Comparison of ENCODE assay signal across 8 cellular contexts in the genomic region with DNA sequence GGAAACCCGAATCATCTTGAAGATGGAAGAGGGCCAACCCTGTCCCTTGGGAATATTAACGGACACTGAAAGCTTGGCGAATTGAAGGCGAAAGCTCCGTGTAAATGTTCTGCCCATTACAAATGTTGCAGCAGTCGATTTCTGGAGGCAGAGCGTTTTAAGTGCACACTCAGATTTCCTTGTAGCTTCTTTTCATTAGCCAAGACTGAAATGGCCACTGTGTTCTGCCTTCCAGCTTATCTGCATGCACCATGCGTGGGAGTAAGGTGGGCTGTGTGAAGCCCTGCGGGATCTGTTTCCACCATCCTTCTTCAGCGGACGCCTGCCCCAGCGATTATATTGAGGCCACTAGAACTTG. TPM values are rescaled to one million over a fixed set of nuclear protein-coding genes. Genes with fewer than 3 reads are reported as not detected.
DNase-seq lines count a peak whose midpoint lies in the region; TF ChIP-seq lines count a peak whose summit lies in the region.

No MANE protein-coding gene starts in this region.

- H3K4me1 Mint-ChIP-seq in activated T-cell treated with anti-CD3 and anti-CD28 coated beads, Interleukin-2, amount 50 U/mL, for 24 hours (ENCODE audit: low read depth) = peaks cover 26% of the 10 kb centered on the region

- no peaks in the 10 kb centered on the region for H4K20me1 ChIP-seq in fibroblast of lung (ENCODE audit: control insufficient read depth, extremely low read depth, insufficient read depth, low read length)

- peak overlapping the region; percentile 64 for H3K4me2 ChIP-seq in fibroblast of lung (ENCODE audit: extremely low read depth, insufficient read depth, low read length)

- no peak overlapping the region for H2AFZ ChIP-seq in fibroblast of lung (ENCODE audit: low read length)

- TF ChIP-seq CTCF in fibroblast of lung (conservative IDR thresholded peaks at IDR 0.05 in 1 of 2, IDR thresholded peaks at IDR 0.05 in 1 of 2; ENCODE audit: low read depth in 1 of 2, low read length in 2 of 2) (no peak), stomach (IDR thresholded peaks at IDR 0.05) (no peak), GM20000 (IDR thresholded peaks at IDR 0.05; ENCODE audit: extremely low read depth, missing control alignments) (no peak)

- H3K4me3 ChIP-seq in fibroblast of lung (replicated peaks in 1 of 4; ENCODE audit: control extremely low read depth in 1 of 4, insufficient read depth in 1 of 4, low read depth in 3 of 4, low read length in 4 of 4) (peak overlapping the region in 1 of 4 experiments; percentile 89), stomach (peak overlapping the region in 1 of 4 donors; percentile 63)

- no peaks in the 10 kb centered on the region for H3K27me3 ChIP-seq in fibroblast of lung (ENCODE audit: control insufficient read depth, insufficient read depth, low read length)
- H3K27me3 ChIP-seq in stomach = no peaks in the 10 kb centered on the region

- no peaks in the 10 kb centered on the region for H3K36me3 ChIP-seq in fibroblast of lung (ENCODE audit: control insufficient read depth, insufficient read depth, low read length)
- peaks cover 0 to 4% (median 0%) of the 10 kb centered on the region in 4 donors for H3K36me3 ChIP-seq in stomach

- H3K9me3 ChIP-seq in fibroblast of lung (ENCODE audit: control insufficient read depth, insufficient read depth, low read depth, low read length) (no peaks in the 10 kb centered on the region), stomach (no peaks in the 10 kb centered on the region)

- peaks cover 17% of the 10 kb centered on the region for H3K36me3 Mint-ChIP-seq in activated T-cell treated with anti-CD3 and anti-CD28 coated beads, Interleukin-2, amount 50 U/mL, for 24 hours (ENCODE audit: low read depth)

- H3K9ac ChIP-seq in fibroblast of lung (ENCODE audit: insufficient read depth, low read length) = no peak overlapping the region

- H3K4me1 ChIP-seq in fibroblast of lung (ENCODE audit: control insufficient read depth, extremely low read depth, insufficient read depth, low read length) (peaks cover 3% of the 10 kb centered on the region), stomach (peaks cover 15 to 37% (median 24%) of the 10 kb centered on the region in 4 donors)

- no peak for DNase-seq in activated T-cell treated with anti-CD3 and anti-CD28 coated beads, Interleukin-2, amount 50 U/mL, for 24 hours
- DNase-seq in activated T-cell treated with anti-CD3 and anti-CD28 coated beads for 4 hours = no peak
- DNase-seq in RPMI7951 (ENCODE audit: low read depth) = peak; percentile 10
- peak; percentile 14 to 32 for DNase-seq in fibroblast of lung (ENCODE audit: low read depth in 2 of 2)
- no peak for DNase-seq in stomach
- DNase-seq in midbrain (lab: John Stamatoyannopoulos, UW) = no peak
- DNase-seq in A172 (ENCODE audit: low spot score) = no peak
- DNase-seq in GM20000 (ENCODE audit: low spot score) = no peak

- intact Hi-C loops in stomach (cut with DNase I; ENCODE audit: low total_unique reads) = no loop called here

- TF ChIP-seq EP300 in stomach (IDR thresholded peaks at IDR 0.05) = no peak

- peak overlapping the region; percentile 99 for H3K27ac Mint-ChIP-seq in activated T-cell treated with anti-CD3 and anti-CD28 coated beads, Interleukin-2, amount 50 U/mL, for 24 hours

- H3K4me3 Mint-ChIP-seq in activated T-cell treated with anti-CD3 and anti-CD28 coated beads, Interleukin-2, amount 50 U/mL, for 24 hours = peak overlapping the region; percentile 85

- TF ChIP-seq POLR2A in stomach (IDR thresholded peaks at IDR 0.05) = no peak

- no peaks in the 10 kb centered on the region for H3K9me3 Mint-ChIP-seq in activated T-cell treated with anti-CD3 and anti-CD28 coated beads, Interleukin-2, amount 50 U/mL, for 24 hours

- H3K27ac ChIP-seq in fibroblast of lung (ENCODE audit: insufficient read depth, low read length) = no peak overlapping the region
- peak overlapping the region in 4 of 5 donors; percentile 91 to 95 (median 92) for H3K27ac ChIP-seq in stomach

- WGBS in stomach, 5 donors = 75 to 88% (median 85%) methylated on average over 12 of the region's 12 CpGs

- no peaks in the 10 kb centered on the region for H3K27me3 Mint-ChIP-seq in activated T-cell treated with anti-CD3 and anti-CD28 coated beads, Interleukin-2, amount 50 U/mL, for 24 hours

- no peaks in the 10 kb centered on the region for H3K79me2 ChIP-seq in fibroblast of lung (ENCODE audit: control insufficient read depth, insufficient read depth, low read length)

RNA-seq across cellular contexts. Expression of a gene that starts 1.3 kb away (rescaled TPM):
- 45.7 and 49.3 TPM in 2 replicates for total RNA-seq in RPMI7951 (2014; rRNA removed; shearing (Covaris generic))
- total RNA-seq in fibroblast of lung = 48.7 and 71.4 TPM in 2 replicates
- 26.2 and 34.9 TPM in 2 replicates for polyA plus RNA-seq in fibroblast of lung
- polyA plus RNA-seq in fibroblast of lung (2012) = 34.9 and 37.7 TPM in 2 replicates
- polyA minus RNA-seq in fibroblast of lung (ENCODE audit: low replicate concordance) = 0.71 TPM in 1 of 2 replicates, not detected in the other
- total RNA-seq in stomach = 10 to 100 TPM in 4 of 5 donors, not detected in 1; 19.4 to 85.3 (median 36.8) TPM
- polyA plus RNA-seq in stomach = 10 to 100 TPM; 43.8 to 85.1 (median 60.3) TPM
- total RNA-seq in A172 (2014; rRNA removed; shearing (Covaris generic)) = 44.7 and 51.7 TPM in 2 replicates

RNA-seq across cellular contexts. Expression of a gene that starts 52.5 kb away (rescaled TPM):
- 1.2 and 1.6 TPM in 2 replicates for total RNA-seq in RPMI7951 (2014; rRNA removed; shearing (Covaris generic))
- total RNA-seq in fibroblast of lung = 56.0 and 56.3 TPM in 2 replicates
- polyA plus RNA-seq in fibroblast of lung = 13.2 and 24.1 TPM in 2 replicates
- polyA plus RNA-seq in fibroblast of lung (2012) = 11.1 and 24.5 TPM in 2 replicates
- 5.3 and 28.6 TPM in 2 replicates for polyA minus RNA-seq in fibroblast of lung (ENCODE audit: low replicate concordance)
- total RNA-seq in stomach = 100 to 1,000 TPM in 3 of 5 donors, 10 to 100 TPM in 1, 1 to 10 TPM in 1; 4.1 to 173 (median 113) TPM
- polyA plus RNA-seq in stomach = 10 to 100 TPM; 16.6 to 48.1 (median 21.5) TPM
- 66.6 and 67.0 TPM in 2 replicates for total RNA-seq in A172 (2014; rRNA removed; shearing (Covaris generic))

Comparison
In these comparisons a context has a peak if more than half of its experiments do, and no peak if none do; other contexts are left out.
1. DNase-seq: peak in RPMI7951 (single experiment) and fibroblast of lung (2 of 2); none in activated T-cell treated with anti-CD3 and anti-CD28 coated beads, Interleukin-2, amount 50 U/mL, for 24 hours (single experiment), activated T-cell treated with anti-CD3 and anti-CD28 coated beads for 4 hours (single experiment), stomach (single experiment), midbrain (single experiment), A172 (single experiment) and GM20000 (single experiment).